Comparison of ENCODE assay signal across 2 cellular contexts in the genomic region with DNA sequence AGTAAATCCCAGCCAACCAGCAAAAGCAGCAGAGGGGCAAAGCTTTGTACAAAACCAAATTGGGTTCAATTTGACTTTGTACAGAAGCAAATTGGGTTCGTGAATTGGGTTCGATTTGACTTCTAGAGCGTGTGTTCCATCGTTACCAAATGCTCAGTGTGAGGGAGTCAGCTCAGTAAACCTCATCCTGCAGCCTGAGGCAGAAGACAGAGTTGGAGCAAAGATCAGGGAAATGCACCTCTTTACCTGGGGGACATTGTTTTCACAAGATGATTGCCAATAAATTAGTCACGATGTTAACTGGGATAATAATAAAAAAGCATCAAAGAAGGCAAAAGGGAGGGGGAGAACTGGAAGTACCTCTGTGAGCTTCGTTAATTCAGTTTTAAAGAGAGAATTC.
TF ChIP-seq lines count a peak whose summit lies in the region.

No MANE protein-coding gene starts in this region.

TF ChIP-seq in K562, 482 proteins besides CTCF, POLR2A, EP300 and RAD21 (continued from another document and continues in another):
- TF ChIP-seq, protein P1, sequence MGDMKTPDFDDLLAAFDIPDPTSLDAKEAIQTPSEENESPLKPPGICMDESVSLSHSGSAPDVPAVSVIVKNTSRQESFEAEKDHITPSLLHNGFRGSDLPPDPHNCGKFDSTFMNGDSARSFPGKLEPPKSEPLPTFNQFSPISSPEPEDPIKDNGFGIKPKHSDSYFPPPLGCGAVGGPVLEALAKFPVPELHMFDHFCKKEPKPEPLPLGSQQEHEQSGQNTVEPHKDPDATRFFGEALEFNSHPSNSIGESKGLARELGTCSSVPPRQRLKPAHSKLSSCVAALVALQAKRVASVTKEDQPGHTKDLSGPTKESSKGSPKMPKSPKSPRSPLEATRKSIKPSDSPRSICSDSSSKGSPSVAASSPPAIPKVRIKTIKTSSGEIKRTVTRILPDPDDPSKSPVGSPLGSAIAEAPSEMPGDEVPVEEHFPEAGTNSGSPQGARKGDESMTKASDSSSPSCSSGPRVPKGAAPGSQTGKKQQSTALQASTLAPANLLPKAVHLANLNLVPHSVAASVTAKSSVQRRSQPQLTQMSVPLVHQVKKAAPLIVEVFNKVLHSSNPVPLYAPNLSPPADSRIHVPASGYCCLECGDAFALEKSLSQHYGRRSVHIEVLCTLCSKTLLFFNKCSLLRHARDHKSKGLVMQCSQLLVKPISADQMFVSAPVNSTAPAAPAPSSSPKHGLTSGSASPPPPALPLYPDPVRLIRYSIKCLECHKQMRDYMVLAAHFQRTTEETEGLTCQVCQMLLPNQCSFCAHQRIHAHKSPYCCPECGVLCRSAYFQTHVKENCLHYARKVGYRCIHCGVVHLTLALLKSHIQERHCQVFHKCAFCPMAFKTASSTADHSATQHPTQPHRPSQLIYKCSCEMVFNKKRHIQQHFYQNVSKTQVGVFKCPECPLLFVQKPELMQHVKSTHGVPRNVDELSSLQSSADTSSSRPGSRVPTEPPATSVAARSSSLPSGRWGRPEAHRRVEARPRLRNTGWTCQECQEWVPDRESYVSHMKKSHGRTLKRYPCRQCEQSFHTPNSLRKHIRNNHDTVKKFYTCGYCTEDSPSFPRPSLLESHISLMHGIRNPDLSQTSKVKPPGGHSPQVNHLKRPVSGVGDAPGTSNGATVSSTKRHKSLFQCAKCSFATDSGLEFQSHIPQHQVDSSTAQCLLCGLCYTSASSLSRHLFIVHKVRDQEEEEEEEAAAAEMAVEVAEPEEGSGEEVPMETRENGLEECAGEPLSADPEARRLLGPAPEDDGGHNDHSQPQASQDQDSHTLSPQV (IDR thresholded peaks at IDR 0.05): no peak
- TF ChIP-seq NFIX (CRISPR knock-in tag; IDR thresholded peaks at IDR 0.05; ENCODE audit: low read depth): no peak
- TF ChIP-seq STAG1 (CRISPR knock-in tag; IDR thresholded peaks at IDR 0.05; ENCODE audit: borderline replicate concordance): no peak
- TF ChIP-seq, protein P2, sequence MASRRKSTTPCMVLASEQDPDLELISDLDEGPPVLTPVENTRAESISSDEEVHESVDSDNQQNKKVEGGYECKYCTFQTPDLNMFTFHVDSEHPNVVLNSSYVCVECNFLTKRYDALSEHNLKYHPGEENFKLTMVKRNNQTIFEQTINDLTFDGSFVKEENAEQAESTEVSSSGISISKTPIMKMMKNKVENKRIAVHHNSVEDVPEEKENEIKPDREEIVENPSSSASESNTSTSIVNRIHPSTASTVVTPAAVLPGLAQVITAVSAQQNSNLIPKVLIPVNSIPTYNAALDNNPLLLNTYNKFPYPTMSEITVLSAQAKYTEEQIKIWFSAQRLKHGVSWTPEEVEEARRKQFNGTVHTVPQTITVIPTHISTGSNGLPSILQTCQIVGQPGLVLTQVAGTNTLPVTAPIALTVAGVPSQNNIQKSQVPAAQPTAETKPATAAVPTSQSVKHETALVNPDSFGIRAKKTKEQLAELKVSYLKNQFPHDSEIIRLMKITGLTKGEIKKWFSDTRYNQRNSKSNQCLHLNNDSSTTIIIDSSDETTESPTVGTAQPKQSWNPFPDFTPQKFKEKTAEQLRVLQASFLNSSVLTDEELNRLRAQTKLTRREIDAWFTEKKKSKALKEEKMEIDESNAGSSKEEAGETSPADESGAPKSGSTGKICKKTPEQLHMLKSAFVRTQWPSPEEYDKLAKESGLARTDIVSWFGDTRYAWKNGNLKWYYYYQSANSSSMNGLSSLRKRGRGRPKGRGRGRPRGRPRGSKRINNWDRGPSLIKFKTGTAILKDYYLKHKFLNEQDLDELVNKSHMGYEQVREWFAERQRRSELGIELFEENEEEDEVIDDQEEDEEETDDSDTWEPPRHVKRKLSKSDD (conservative IDR thresholded peaks at IDR 0.05; ENCODE audit: low read length): no peak
- TF ChIP-seq HDAC8 (tag; IDR thresholded peaks at IDR 0.05): no peak
- no peak for TF ChIP-seq JUNB (CRISPR knock-in tag; conservative IDR thresholded peaks at IDR 0.05)

TF ChIP-seq in liver, 16 proteins besides CTCF, POLR2A, EP300 and RAD21 (continued from another document):
- no peak for TF ChIP-seq REST (IDR thresholded peaks at IDR 0.05)
- TF ChIP-seq ATF3 (IDR thresholded peaks at IDR 0.05): no peak
- no peak for TF ChIP-seq TAF1 (conservative IDR thresholded peaks at IDR 0.05)
- no peak for TF ChIP-seq GABPA (IDR thresholded peaks at IDR 0.05 in 1 of 2, conservative IDR thresholded peaks at IDR 0.05 in 1 of 2)
- TF ChIP-seq SP1 (IDR thresholded peaks at IDR 0.05): no peak
- TF ChIP-seq EGR1 (IDR thresholded peaks at IDR 0.05; ENCODE audit: low read depth in 2 of 2): no peak
- no peak for TF ChIP-seq NR2F2 (IDR thresholded peaks at IDR 0.05)
- no peak for TF ChIP-seq HNF4A (conservative IDR thresholded peaks at IDR 0.05)
- TF ChIP-seq, protein P3, sequence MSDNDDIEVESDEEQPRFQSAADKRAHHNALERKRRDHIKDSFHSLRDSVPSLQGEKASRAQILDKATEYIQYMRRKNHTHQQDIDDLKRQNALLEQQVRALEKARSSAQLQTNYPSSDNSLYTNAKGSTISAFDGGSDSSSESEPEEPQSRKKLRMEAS (IDR thresholded peaks at IDR 0.05): no peak
- TF ChIP-seq ZBTB33 (IDR thresholded peaks at IDR 0.05): no peak
